In the genomic region with DNA sequence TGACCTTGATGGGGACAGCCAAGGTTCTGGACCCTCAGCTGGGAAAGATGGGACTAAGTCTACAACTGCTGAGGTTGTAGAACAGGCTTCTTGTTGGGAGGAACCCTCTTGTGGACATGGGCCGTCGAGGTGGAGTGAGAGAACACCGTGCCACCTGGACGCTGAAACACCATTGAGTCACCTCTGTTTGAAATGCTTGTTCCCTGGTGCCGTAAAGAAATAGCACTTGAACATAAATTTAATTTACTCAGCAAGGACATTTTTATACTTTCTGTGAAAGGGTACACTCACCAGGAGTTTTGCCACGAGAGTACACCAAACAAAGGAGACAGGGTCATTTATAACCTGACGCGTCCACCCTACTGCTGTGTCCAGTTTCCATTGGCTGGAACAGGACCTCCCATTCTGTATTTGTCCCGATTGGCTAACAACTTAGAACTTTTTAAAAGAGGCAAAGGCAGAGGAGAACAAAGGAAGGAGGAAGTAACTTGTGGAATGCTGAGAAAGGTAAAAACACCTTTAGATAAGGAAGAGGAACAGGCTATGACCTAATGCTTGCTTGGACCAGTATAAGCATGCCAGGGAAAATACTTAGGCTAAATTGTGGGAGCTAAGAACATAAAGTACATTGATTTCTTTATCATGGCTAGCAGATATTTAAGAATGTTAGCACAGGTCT, we compare ENCODE assay signal across 7 cellular contexts. TPM values are rescaled to one million over a fixed set of nuclear protein-coding genes. Genes with fewer than 3 reads are reported as not detected.
A peak's percentile ranks its signal among the peaks of the same experiment; 100 is the strongest.
DNase-seq lines count a peak whose midpoint lies in the region; ATAC-seq, FAIRE-seq and TF ChIP-seq lines count a peak whose summit lies in the region.
"Not testable (repeated sequence)": the region's sequence is repeated elsewhere in the genome, so short reads cannot be mapped to it uniquely, and the experiment has no call there.

No MANE protein-coding gene starts in this region.

- H2BK20ac ChIP-seq in H1 (ENCODE audit: low read length) = not testable (repeated sequence)

- not testable (repeated sequence) for TF ChIP-seq EP300 in H1 (IDR thresholded peaks at IDR 0.05; ENCODE audit: borderline replicate concordance in 1 of 2, low read depth in 2 of 2, low read length in 2 of 2)

- ATAC-seq in body of pancreas = peak; percentile 28

- H3K36me3 Mint-ChIP-seq in HFFc6 (ENCODE audit: low read depth) = peaks cover 45% of the 10 kb centered on the region
- H3K36me3 Mint-ChIP-seq in mesothelial cell of epicardium = peaks cover 13% of the 10 kb centered on the region
- H3K36me3 Mint-ChIP-seq in progenitor cell of endocrine pancreas (ENCODE audit: insufficient read depth) = not testable (repeated sequence)

- not testable (repeated sequence) for H3K9me3 Mint-ChIP-seq in HFFc6; mesothelial cell of epicardium; progenitor cell of endocrine pancreas (ENCODE audit: low read depth)

- H3K79me1 ChIP-seq in H1 (ENCODE audit: low read depth, low read length) = not testable (repeated sequence)

- POLR2A ChIA-PET in H1 (lab: Charles Lee; ENCODE audit: partially characterized antibody) = interaction anchor here (1.0 to 1.6 kb wide), 3 partner anchors 13 to 106 kb away, joined by 3 to 4 read pairs (median 3); a partner anchor contains a TSS

- TF ChIP-seq POLR2A in body of pancreas (IDR thresholded peaks at IDR 0.05) = peak in 2 of 3 donors; percentile 9 to 23
- TF ChIP-seq POLR2A in H1 (IDR thresholded peaks at IDR 0.05; ENCODE audit: control extremely low read depth in 1 of 2, low read depth in 2 of 2, low read length in 2 of 2) = not testable (repeated sequence)

- not testable (repeated sequence) for H3K23ac ChIP-seq in H1 (ENCODE audit: insufficient read length)

- H3K18ac ChIP-seq in H1 (ENCODE audit: extremely low read depth, low read length) = peak overlapping the region; percentile 56; the same call in 1 of the 2 replicates

- H3K23me2 ChIP-seq in H1 (ENCODE audit: low read depth, low read length) = not testable (repeated sequence)

- not testable (repeated sequence) for H3K9ac ChIP-seq in H1 (replicated peaks in 1 of 4; ENCODE audit: extremely low read depth in 1 of 4, low read depth in 3 of 4, low read length in 3 of 4)

- not testable (repeated sequence) for H2BK12ac ChIP-seq in H1 (ENCODE audit: low read depth, low read length)

- H2BK120ac ChIP-seq in H1 (replicated peaks; ENCODE audit: low read depth, low read length) = not testable (repeated sequence)

- not testable (repeated sequence) for FAIRE-seq in H1 (lab: Jason Lieb, UNC)

- not testable (repeated sequence) for H3K4ac ChIP-seq in H1 (replicated peaks; ENCODE audit: insufficient read length, low read depth, low read length)

- not testable (repeated sequence) for TF ChIP-seq CTCF in HFFc6 (IDR thresholded peaks at IDR 0.05); body of pancreas (IDR thresholded peaks at IDR 0.05); H1 (IDR thresholded peaks at IDR 0.05; ENCODE audit: control extremely low read depth in 1 of 3, insufficient read depth in 1 of 3, low read depth in 1 of 3, low read length in 3 of 3); left ventricle myocardium inferior (IDR thresholded peaks at IDR 0.05; ENCODE audit: borderline replicate concordance); mesothelial cell of epicardium (IDR thresholded peaks at IDR 0.05; ENCODE audit: unreplicated experiment); progenitor cell of endocrine pancreas (IDR thresholded peaks at IDR 0.05; ENCODE audit: unreplicated experiment)

- DNase-seq in HFFc6; H1 (ENCODE audit: low read depth in 1 of 2, low spot score in 2 of 2); left ventricle myocardium inferior; mesothelial cell of epicardium (ENCODE audit: low spot score in 2 of 2, unreplicated experiment in 2 of 2); progenitor cell of endocrine pancreas (ENCODE audit: low spot score, unreplicated experiment): not testable (repeated sequence)
- DNase-seq in body of pancreas = peak in 2 of 4 donors; percentile 39 to 43

- H3K56ac ChIP-seq in H1 (replicated peaks; ENCODE audit: insufficient read length, low read depth, low read length) = not testable (repeated sequence)

- H3K27ac Mint-ChIP-seq in HFFc6 (peak overlapping the region; percentile 58), mesothelial cell of epicardium (peak overlapping the region; percentile 96), progenitor cell of endocrine pancreas (peak overlapping the region; percentile 91)

- H4K20me1 ChIP-seq in H1 (replicated peaks in 1 of 2; ENCODE audit: control insufficient read depth in 1 of 2, insufficient read depth in 2 of 2, low read length in 2 of 2) = not testable (repeated sequence)

- intact Hi-C loops in body of pancreas (cut with DNase I); left ventricle myocardium inferior (cut with micrococcal nuclease): not testable (repeated sequence)

- not testable (repeated sequence) for H3K79me2 ChIP-seq in H1 (ENCODE audit: control insufficient read depth in 1 of 2, insufficient read depth in 2 of 2, low read length in 2 of 2)

- H2BK5ac ChIP-seq in H1 (ENCODE audit: low read depth, low read length) = not testable (repeated sequence)

- H2AFZ ChIP-seq in H1 (ENCODE audit: low read length) = not testable (repeated sequence)

- H3K27ac ChIP-seq in body of pancreas = peak overlapping the region; percentile 63 to 87 (median 77)
- H3K27ac ChIP-seq in H1 (ENCODE audit: low read depth, low read length) = not testable (repeated sequence)
- H3K27ac ChIP-seq in left ventricle myocardium inferior (replicated peaks) = peak overlapping the region; percentile 79
- peak overlapping the region; percentile 15 for H3K27ac ChIP-seq in thymus (ENCODE audit: low read depth)

- H3K36me3 ChIP-seq in body of pancreas (replicated peaks in 1 of 2; ENCODE audit: insufficient read depth in 1 of 2, low read depth in 2 of 2); H1 (ENCODE audit: control insufficient read depth in 2 of 4, insufficient read depth in 4 of 4, low read length in 3 of 4); thymus (ENCODE audit: control insufficient read depth, insufficient read depth): not testable (repeated sequence)
- peaks cover 13% of the 10 kb centered on the region for H3K36me3 ChIP-seq in left ventricle myocardium inferior

- CTCF ChIA-PET in H1 (lab: Charles Lee; ENCODE audit: partially characterized antibody) = interaction anchor here (0.6 to 5.2 kb wide), 6 partner anchors 9 to 41 kb away, joined by 3 to 55 read pairs (median 4); a partner anchor contains a TSS

- H4K91ac ChIP-seq in H1 (replicated peaks; ENCODE audit: insufficient read length, low read length) = not testable (repeated sequence)

- not testable (repeated sequence) for H4K8ac ChIP-seq in H1 (ENCODE audit: extremely low read depth, insufficient read depth, low read length)

- not testable (repeated sequence) for H3K27me3 Mint-ChIP-seq in HFFc6 (ENCODE audit: insufficient read depth); mesothelial cell of epicardium (ENCODE audit: low read depth)
- H3K27me3 Mint-ChIP-seq in progenitor cell of endocrine pancreas = peaks cover 42% of the 10 kb centered on the region

- not testable (repeated sequence) for H3K14ac ChIP-seq in H1 (ENCODE audit: insufficient read length)

- not testable (repeated sequence) for H2AK5ac ChIP-seq in H1 (ENCODE audit: low read depth, low read length)

- not testable (repeated sequence) for H3K27me3 ChIP-seq in body of pancreas; H1 (replicated peaks in 1 of 4; ENCODE audit: control insufficient read depth in 3 of 4, extremely low read depth in 1 of 4, insufficient read depth in 3 of 4, low read length in 3 of 4); left ventricle myocardium inferior (ENCODE audit: low read depth); thymus (ENCODE audit: control insufficient read depth, insufficient read depth)

- H3K4me1 ChIP-seq in body of pancreas (peaks cover 36% of the 10 kb centered on the region), left ventricle myocardium inferior (peaks cover 89% of the 10 kb centered on the region)
- H3K4me1 ChIP-seq in H1 (replicated peaks in 1 of 4; ENCODE audit: control insufficient read depth in 3 of 4, insufficient read depth in 4 of 4, low read length in 3 of 4); thymus (ENCODE audit: control insufficient read depth, insufficient read depth, low read length): not testable (repeated sequence)

- not testable (repeated sequence) for H4K5ac ChIP-seq in H1 (ENCODE audit: insufficient read length, low read depth, low read length)

- not testable (repeated sequence) for H3K4me3 Mint-ChIP-seq in HFFc6; mesothelial cell of epicardium; progenitor cell of endocrine pancreas (ENCODE audit: low read depth)

- H3K9me3 ChIP-seq in body of pancreas; H1 (ENCODE audit: insufficient read depth in 2 of 2, low read depth in 1 of 2, low read length in 1 of 2); left ventricle myocardium inferior (replicated peaks); thymus (ENCODE audit: control insufficient read depth): not testable (repeated sequence)

- WGBS in body of pancreas, 2 donors = 55 to 62% methylated on average over 9 of the region's 9 CpGs
- 84% methylated on average over 9 of the region's 9 CpGs; no CpG with 5 or more reads in 1 of the 2 experiments for WGBS in H1 (ENCODE audit: extremely low coverage in 1 of 2, insufficient coverage in 1 of 2, insufficient read length in 1 of 2, insufficient replicate concordance in 2 of 2, low coverage in 1 of 2, low lambda C conversion rate in 2 of 2, missing lambda C conversion rate in 1 of 2), 2 experiments
- 91% methylated on average over 9 of the region's 9 CpGs for WGBS in thymus

- not testable (repeated sequence) for H3K4me3 ChIP-seq in body of pancreas; H1 (ENCODE audit: extremely low read depth in 1 of 4, insufficient read depth in 2 of 4, low read depth in 3 of 4, low read length in 4 of 4); left ventricle myocardium inferior; thymus (ENCODE audit: low read length)

- not testable (repeated sequence) for TF ChIP-seq RAD21 in H1 (IDR thresholded peaks at IDR 0.05 in 1 of 2, conservative IDR thresholded peaks at IDR 0.05 in 1 of 2; ENCODE audit: low read depth in 2 of 2, low read length in 2 of 2)

- H2BK15ac ChIP-seq in H1 (ENCODE audit: low read length) = not testable (repeated sequence)

- H3K4me1 Mint-ChIP-seq in HFFc6 (ENCODE audit: low read depth) (peaks cover 70% of the 10 kb centered on the region), mesothelial cell of epicardium (peaks cover 38% of the 10 kb centered on the region), progenitor cell of endocrine pancreas (ENCODE audit: low read depth) (peaks cover 21% of the 10 kb centered on the region)

- not testable (repeated sequence) for H3K4me2 ChIP-seq in H1 (ENCODE audit: insufficient read depth in 1 of 2, low read depth in 2 of 2, low read length in 2 of 2)

RNA-seq across cellular contexts. Expression of a gene that starts 27.9 kb away (rescaled TPM):
- 100 to 1,000 TPM; 380 to 424 (median 413) TPM for total RNA-seq in HFFc6 (2021; fragmentation: NEBNext Ultra II Directional; extraction: Animal tissue kit (Norgen Biotek cat#: 25700))
- total RNA-seq in body of pancreas = 10 to 100 TPM; 85.7 to 90.0 TPM
- 9.2 and 9.4 TPM in 2 replicates for total RNA-seq in H1 (2021; fragmentation: NEBNext Ultra II Directional; extraction: Animal tissue kit (Norgen Biotek cat#: 25700))
- polyA plus RNA-seq in H1 (2011; rRNA removed) = 9.1 and 10.3 TPM in 2 replicates
- 12.1 TPM for polyA plus RNA-seq in H1 (2011; cell fraction: cytosol; rRNA removed)
- 18.7 TPM for polyA plus RNA-seq in H1 (2011; cell fraction: nucleus; rRNA removed)
- polyA plus RNA-seq in H1 (2012, experiment 1 of 2) = 16.8 to 24.6 TPM (median 19.6 TPM) in 4 replicates
- 2.8 TPM for polyA plus RNA-seq in H1 (2012, experiment 2 of 2)
- 8.5 TPM for polyA plus RNA-seq in H1 (2013, experiment 1 of 2)
- 8.5 TPM for polyA plus RNA-seq in H1 (2013, experiment 2 of 2)
- 10.8 and 24.0 TPM in 2 replicates for polyA minus RNA-seq in H1 (2011; rRNA and poly(A)+ RNA removed)
- 15.3 TPM for polyA minus RNA-seq in H1 (2011; cell fraction: cytosol; rRNA and poly(A)+ RNA removed)
- 12.7 TPM for polyA minus RNA-seq in H1 (2011; cell fraction: nucleus; rRNA and poly(A)+ RNA removed)
- 65.3 TPM for total RNA-seq in left ventricle myocardium inferior
- total RNA-seq in mesothelial cell of epicardium = 136 to 151 TPM (median 146 TPM) in 3 replicates
- 20.3 and 33.8 TPM in 2 replicates for total RNA-seq in progenitor cell of endocrine pancreas
- polyA plus RNA-seq in thymus = 60.5 TPM
